Comparison of ENCODE assay signal across 8 cellular contexts in the genomic region with DNA sequence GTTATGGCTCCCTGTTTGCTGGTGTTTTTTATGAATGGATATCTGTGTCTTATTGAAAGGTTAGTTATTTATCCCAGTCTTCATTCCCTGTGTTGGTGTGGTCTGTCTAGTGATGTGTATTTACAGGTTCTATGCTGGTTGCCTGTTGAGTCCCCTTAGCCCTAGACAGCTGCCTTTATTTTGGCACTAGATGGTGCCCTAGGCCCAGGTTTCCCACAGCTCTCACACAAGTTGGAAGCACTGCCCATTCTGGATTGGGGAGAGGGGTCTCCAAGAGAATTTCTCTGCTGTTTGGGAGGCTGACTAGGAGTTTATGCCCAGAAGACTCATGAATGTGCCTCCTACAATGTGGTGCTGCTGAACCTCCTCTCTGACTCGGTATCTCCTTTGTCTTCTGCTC. TPM values are rescaled to one million over a fixed set of nuclear protein-coding genes. Genes with fewer than 3 reads are reported as not detected.
DNase-seq lines count a peak whose midpoint lies in the region; ATAC-seq lines count a peak whose summit lies in the region.

No MANE protein-coding gene starts in this region.

- no peak overlapping the region for H3K27ac ChIP-seq in aorta (ENCODE audit: low read depth in 1 of 2, low read length in 2 of 2)

- peak; percentile 44 for DNase-seq in ACHN
- peak; percentile 3 for DNase-seq in NCI-H226
- DNase-seq in fibroblast of gingiva (ENCODE audit: low read depth), result peak; percentile 8
- DNase-seq in NCI-H1048 (lab: John Stamatoyannopoulos, UW), result no peak
- no peak for DNase-seq in NCI-H2227 treated with DMSO at 0.1 percent for 48 hours (lab: John Stamatoyannopoulos, UW)
- no peak for DNase-seq in aorta
- no peak for DNase-seq in T-helper 2 cell treated with Interferon-gamma antibody and Interleukin-4, amounts not matched to agents 5 μg/mL and 100 μg/mL, for 36 hours (ENCODE audit: low spot score)

- no peaks in the 10 kb centered on the region for H3K4me1 Mint-ChIP-seq in T-helper 2 cell treated with Interferon-gamma antibody and Interleukin-4, amounts not matched to agents 5 μg/mL and 100 μg/mL, for 36 hours (ENCODE audit: low read depth)

- no peaks in the 10 kb centered on the region for H3K36me3 ChIP-seq in aorta (ENCODE audit: control insufficient read depth in 1 of 2, insufficient read depth in 2 of 2, low read length in 1 of 2)

- in situ Hi-C loops in ACHN (cut with HindIII; ENCODE audit: low pct_ligation_motif_present, low pct_unique_long_range_greater_than_20kb, low sequenced_read_pairs), result no loop called here

- peak; percentile 62 for ATAC-seq in GM18867 (IDR thresholded peaks at IDR 0.05; ENCODE audit: unreplicated experiment)
- ATAC-seq in aorta (ENCODE audit: low FRiP score), result no peak

- WGBS in aorta, 2 donors, result 27 to 38% methylated on average over 1 of the region's 1 CpG

- no peak overlapping the region for H3K4me3 ChIP-seq in aorta (ENCODE audit: low read length in 2 of 2)

- H3K4me1 ChIP-seq in aorta (ENCODE audit: control insufficient read depth in 1 of 2, insufficient read depth in 2 of 2, low read length in 2 of 2), result no peaks in the 10 kb centered on the region

- peaks cover 19% of the 10 kb centered on the region for H3K9me3 Mint-ChIP-seq in T-helper 2 cell treated with Interferon-gamma antibody and Interleukin-4, amounts not matched to agents 5 μg/mL and 100 μg/mL, for 36 hours

- H3K9me3 ChIP-seq in aorta (ENCODE audit: control insufficient read depth, low read length), result no peaks in the 10 kb centered on the region

- H3K27ac Mint-ChIP-seq in T-helper 2 cell treated with Interferon-gamma antibody and Interleukin-4, amounts not matched to agents 5 μg/mL and 100 μg/mL, for 36 hours, result no peak overlapping the region

- no peak overlapping the region for H3K4me3 Mint-ChIP-seq in T-helper 2 cell treated with Interferon-gamma antibody and Interleukin-4, amounts not matched to agents 5 μg/mL and 100 μg/mL, for 36 hours

- no peaks in the 10 kb centered on the region for H3K36me3 Mint-ChIP-seq in T-helper 2 cell treated with Interferon-gamma antibody and Interleukin-4, amounts not matched to agents 5 μg/mL and 100 μg/mL, for 36 hours (ENCODE audit: low read depth)

- intact Hi-C loops in aorta (cut with DNase I), result no loop called here

- H3K27me3 Mint-ChIP-seq in T-helper 2 cell treated with Interferon-gamma antibody and Interleukin-4, amounts not matched to agents 5 μg/mL and 100 μg/mL, for 36 hours (ENCODE audit: low read depth), result no peaks in the 10 kb centered on the region

- H3K27me3 ChIP-seq in aorta (ENCODE audit: control insufficient read depth in 1 of 2, insufficient read depth in 2 of 2, low read length in 1 of 2), result no peaks in the 10 kb centered on the region

RNA-seq across cellular contexts. Expression of gene GRM1, which starts 12.4 kb away (rescaled TPM):
- total RNA-seq in aorta, result under 1 TPM in 1 of 2 donors, not detected in 1; 0.13 TPM
- under 1 TPM; 0.05 to 0.25 TPM for polyA plus RNA-seq in aorta

Comparison
In these comparisons a context has a peak if more than half of its experiments do, and no peak if none do; other contexts are left out.
1. DNase-seq: peak in ACHN (single experiment), NCI-H226 (single experiment) and fibroblast of gingiva (single experiment); none in NCI-H1048 (single experiment), NCI-H2227 treated with DMSO at 0.1 percent for 48 hours (single experiment), aorta (0 of 2) and T-helper 2 cell treated with Interferon-gamma antibody and Interleukin-4, amounts not matched to agents 5 μg/mL and 100 μg/mL, for 36 hours (single experiment).